ENCODE assay signal across 9 cellular contexts in genomic region chr12:53071591-53072551, GRCh38. TPM values are rescaled to one million over a fixed set of nuclear protein-coding genes. Genes with fewer than 3 reads are reported as not detected.
DNase-seq lines count a peak whose midpoint lies in the region; ATAC-seq and TF ChIP-seq lines count a peak whose summit lies in the region.
"Had no signal": no experiment of that assay in that cellular context is flagged by ENCODE, and none has a peak within 500 bp of the region (broad histone marks: within the 10 kb centered on the region; RNA-seq: fewer than 3 reads in every experiment).

No MANE protein-coding gene starts in this region.

- TF ChIP-seq EP300 in ovary (IDR thresholded peaks at IDR 0.05) = no peak

- H3K27me3 ChIP-seq in foreskin keratinocyte = no peaks in the 10 kb centered on the region
- no peaks in the 10 kb centered on the region for H3K27me3 ChIP-seq in ovary

- no peak for ATAC-seq in T-helper 17 cell
- ATAC-seq in foreskin keratinocyte = no peak
- ATAC-seq in GM18520 (IDR thresholded peaks at IDR 0.05; ENCODE audit: unreplicated experiment) = no peak
- ATAC-seq in HG03175 (IDR thresholded peaks at IDR 0.05; ENCODE audit: unreplicated experiment) = no peak

- H3K4me3 Mint-ChIP-seq in CD14-positive monocyte = no peak overlapping the region
- no peak overlapping the region for H3K4me3 Mint-ChIP-seq in T-helper 17 cell

- H3K27ac Mint-ChIP-seq in CD14-positive monocyte (peak overlapping the region in 5 of 7 donors; percentile 15 to 74 (median 50)), T-helper 17 cell (peak overlapping the region; percentile 66)

- DNase-seq in CD14-positive monocyte (ENCODE audit: low spot score) = no peak
- DNase-seq in T-helper 17 cell = no peak
- no peak for DNase-seq in foreskin keratinocyte
- DNase-seq in ovary = peak; percentile 87 to 95 (median 94)
- DNase-seq in amniotic stem cell (lab: John Stamatoyannopoulos, UW) = no peak
- no peak for DNase-seq in stimulated activated CD4-positive, alpha-beta T cell treated with anti-CD3 and anti-CD28 coated beads, Interleukin-4, amount 100 ng/mL, for 4 hours
- DNase-seq: NCI-H2171 had no signal

- no peak for TF ChIP-seq POLR2A in ovary (IDR thresholded peaks at IDR 0.05)

- TF ChIP-seq CTCF in CD14-positive monocyte (IDR thresholded peaks at IDR 0.05) = no peak
- peak; percentile 17 for TF ChIP-seq CTCF in foreskin keratinocyte (conservative IDR thresholded peaks at IDR 0.05)
- TF ChIP-seq CTCF in ovary (IDR thresholded peaks at IDR 0.05) = peak in 2 of 3 donors; percentile 25 to 29

- H3K27me3 Mint-ChIP-seq in CD14-positive monocyte (ENCODE audit: low read depth in 3 of 3) = no peaks in the 10 kb centered on the region
- no peaks in the 10 kb centered on the region for H3K27me3 Mint-ChIP-seq in T-helper 17 cell

- peaks cover 28% of the 10 kb centered on the region for H3K4me1 ChIP-seq in foreskin keratinocyte
- H3K4me1 ChIP-seq in ovary (ENCODE audit: insufficient read depth) = peaks cover 40% of the 10 kb centered on the region

- no peaks in the 10 kb centered on the region for H3K9me3 Mint-ChIP-seq in CD14-positive monocyte

- intact Hi-C loops in CD14-positive monocyte (cut with micrococcal nuclease) (no loop called here), ovary (cut with DNase I) (no loop called here)

- peaks cover 42% of the 10 kb centered on the region for H3K4me1 Mint-ChIP-seq in CD14-positive monocyte
- peaks cover 28% of the 10 kb centered on the region for H3K4me1 Mint-ChIP-seq in T-helper 17 cell

- no peak overlapping the region for H3K4me3 ChIP-seq in ovary

- H3K36me3 Mint-ChIP-seq in CD14-positive monocyte (peaks cover 90 to 96% of the 10 kb centered on the region in 2 donors), T-helper 17 cell (ENCODE audit: low read depth) (peaks cover 4% of the 10 kb centered on the region)

- H3K9me3 ChIP-seq in T-helper 17 cell (ENCODE audit: control insufficient read depth, low read length, poor library complexity, severe bottlenecking) = no peaks in the 10 kb centered on the region
- H3K9me3 ChIP-seq in ovary = no peaks in the 10 kb centered on the region

- WGBS in ovary, 3 donors = 7 to 12% (median 9%) methylated on average over 11 of the region's 11 CpGs

- H3K36me3 ChIP-seq in ovary = no peaks in the 10 kb centered on the region

- no peak overlapping the region for H3K27ac ChIP-seq in foreskin keratinocyte
- peak overlapping the region; percentile 71 to 75 for H3K27ac ChIP-seq in ovary

RNA-seq across cellular contexts. Expression of gene SPRYD3, which starts 7.3 kb away (rescaled TPM):
- polyA plus RNA-seq in CD14-positive monocyte (10 to 100 TPM; 21.8 to 26.9 TPM), foreskin keratinocyte (28.3 and 35.1 TPM in 2 replicates), ovary (10 to 100 TPM; 36.9 to 39.9 TPM)
- total RNA-seq in T-helper 17 cell (10 to 100 TPM; 23.1 to 29.6 TPM), foreskin keratinocyte (27.2 and 36.2 TPM in 2 replicates), ovary (10 to 100 TPM; 28.5 to 88.1 (median 79.9) TPM)

RNA-seq across cellular contexts. Expression of gene TNS2, which starts 22.0 kb away (rescaled TPM):
- polyA plus RNA-seq in CD14-positive monocyte (under 1 TPM; 0.36 to 0.43 TPM), foreskin keratinocyte (1.2 and 3.4 TPM in 2 replicates), ovary (100 to 1,000 TPM in 1 of 2 donors, 10 to 100 TPM in 1; 66.8 to 161 TPM)
- total RNA-seq in T-helper 17 cell (1 to 10 TPM; 1.4 to 3.1 TPM), foreskin keratinocyte (1.5 and 4.3 TPM in 2 replicates), ovary (100 to 1,000 TPM in 6 of 7 donors, 10 to 100 TPM in 1; 88.7 to 255 (median 190) TPM)

RNA-seq across cellular contexts. Expression of gene IGFBP6, which starts 25.6 kb away (rescaled TPM):
- polyA plus RNA-seq in CD14-positive monocyte = not detected
- under 1 TPM in 1 of 2 donors, not detected in 1; 0.45 TPM for total RNA-seq in T-helper 17 cell
- total RNA-seq in foreskin keratinocyte = 34.4 and 49.3 TPM in 2 replicates
- polyA plus RNA-seq in foreskin keratinocyte = 46.4 and 62.5 TPM in 2 replicates
- total RNA-seq in ovary = 100 to 1,000 TPM in 6 of 7 donors, 10 to 100 TPM in 1; 81.3 to 685 (median 224) TPM
- polyA plus RNA-seq in ovary = 100 to 1,000 TPM in 1 of 2 donors, 10 to 100 TPM in 1; 78.9 to 112 TPM

RNA-seq across cellular contexts. Expression of gene SOAT2, which starts 31.4 kb away (rescaled TPM):
- polyA plus RNA-seq in CD14-positive monocyte (not detected), foreskin keratinocyte (not detected in 2 replicates), ovary (under 1 TPM; 0.07 to 0.28 TPM)
- total RNA-seq in T-helper 17 cell (1 to 10 TPM in 1 of 2 donors, under 1 TPM in 1; 0.83 to 2.5 TPM), foreskin keratinocyte (not detected in 2 replicates), ovary (under 1 TPM in 3 of 7 donors, not detected in 4; 0.17 to 0.72 (median 0.53) TPM)

Comparison
In these comparisons a context has a peak if more than half of its experiments do, and no peak if none do; other contexts are left out.
1. DNase-seq: peak in ovary (5 of 5); none in CD14-positive monocyte (single experiment), T-helper 17 cell (0 of 3), foreskin keratinocyte (0 of 2), amniotic stem cell (single experiment) and stimulated activated CD4-positive, alpha-beta T cell treated with anti-CD3 and anti-CD28 coated beads, Interleukin-4, amount 100 ng/mL, for 4 hours (0 of 2).
2. RNA of gene TNS2, which starts 22.0 kb away (total RNA-seq): 88.7 to 255 TPM in ovary; 1.5 to 4.3 TPM in foreskin keratinocyte and 1.4 to 3.1 TPM in T-helper 17 cell; every median in the first group is over 10 times any median in the second.
3. RNA of gene IGFBP6, which starts 25.6 kb away (total RNA-seq): 81.3 to 685 TPM in ovary and 34.4 to 49.3 TPM in foreskin keratinocyte; 0.45 TPM in T-helper 17 cell; every median in the first group is over 10 times any median in the second.